Comparison of ENCODE assay signal across 13 cellular contexts in genomic region chr21:41947596-41948403, GRCh38.
DNase-seq lines count a peak whose midpoint lies in the region; ATAC-seq and TF ChIP-seq lines count a peak whose summit lies in the region.
"Had no signal": no experiment of that assay in that cellular context is flagged by ENCODE, and none has a peak within 500 bp of the region (broad histone marks: within the 10 kb centered on the region; RNA-seq: fewer than 3 reads in every experiment).

No MANE protein-coding gene starts in this region.

- H3K36me3 ChIP-seq in WERI-Rb-1 = peaks cover 16% of the 10 kb centered on the region
- H3K36me3 ChIP-seq: BE2C had no signal

- H3K27me3 ChIP-seq in WERI-Rb-1 (ENCODE audit: insufficient read depth, low read depth, severe bottlenecking) = no peaks in the 10 kb centered on the region

- H3K4me3 ChIP-seq in WERI-Rb-1 (ENCODE audit: low read depth, low read length) (no peak overlapping the region), foreskin fibroblast (ENCODE audit: low read depth in 1 of 2, low read length in 2 of 2) (no peak overlapping the region)
- H3K4me3 ChIP-seq: smooth muscle cell had no signal

- ATAC-seq in GM21526 (IDR thresholded peaks at IDR 0.05; ENCODE audit: low FRiP score, unreplicated experiment) (no peak), GM19467 (IDR thresholded peaks at IDR 0.05; ENCODE audit: unreplicated experiment) (no peak)

- H3K27ac ChIP-seq in WERI-Rb-1 = no peak overlapping the region

- no peaks in the 10 kb centered on the region for H3K9me3 ChIP-seq in WERI-Rb-1 (ENCODE audit: severe bottlenecking)
- H3K9me3 ChIP-seq: BE2C had no signal

- peak; percentile 69 for DNase-seq in AG20443 (ENCODE audit: low spot score)
- DNase-seq in WERI-Rb-1 = peak; percentile 6
- peak; percentile 78 to 86 for DNase-seq in foreskin fibroblast
- DNase-seq in pons (ENCODE audit: low spot score) = peak; percentile 96
- DNase-seq in activated CD4-positive, alpha-beta T cell treated with anti-CD3 and anti-CD28 coated beads, Interleukin-2, amount 50 U/mL, for 48 hours = no peak
- no peak for DNase-seq in NCI-H146 (lab: John Stamatoyannopoulos, UW)
- DNase-seq: activated CD4-positive, alpha-beta memory T cell treated with anti-CD3 and anti-CD28 coated beads, Interleukin-2, amount 10 ng/mL, durations not matched to agents 7 days and 5 days; BE2C; NCI-H1092; stimulated activated naive CD4-positive, alpha-beta T cell had no signal

- TF ChIP-seq CTCF in WERI-Rb-1 (IDR thresholded peaks at IDR 0.05; ENCODE audit: low read depth, low read length) (no peak), foreskin fibroblast (IDR thresholded peaks at IDR 0.05; ENCODE audit: low read depth, low read length) (no peak)

Comparison
In these comparisons a context has a peak if more than half of its experiments do, and no peak if none do; other contexts are left out.
1. DNase-seq: peak in AG20443 (single experiment), WERI-Rb-1 (single experiment), foreskin fibroblast (2 of 2) and pons (single experiment); none in activated CD4-positive, alpha-beta T cell treated with anti-CD3 and anti-CD28 coated beads, Interleukin-2, amount 50 U/mL, for 48 hours (0 of 2) and NCI-H146 (single experiment).